Comparison of ENCODE assay signal across 8 cellular contexts in the genomic region with DNA sequence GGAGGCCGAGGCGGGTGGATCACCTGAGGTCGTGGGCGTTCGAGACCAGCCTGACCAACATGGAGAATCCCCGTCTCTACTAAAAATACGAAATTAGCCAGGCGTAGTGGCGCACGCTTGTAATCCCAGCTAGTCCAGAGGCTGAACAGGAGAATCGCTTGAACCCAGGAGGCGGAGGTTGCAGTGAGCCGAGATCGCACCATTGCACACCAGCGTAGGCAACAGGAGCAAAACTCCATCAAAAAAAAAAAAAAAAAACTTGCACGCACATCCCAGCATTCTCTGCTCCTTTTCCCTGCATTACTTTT. TPM values are rescaled to one million over a fixed set of nuclear protein-coding genes. Genes with fewer than 3 reads are reported as not detected.
DNase-seq lines count a peak whose midpoint lies in the region; ATAC-seq and TF ChIP-seq lines count a peak whose summit lies in the region.
"Had no signal": no experiment of that assay in that cellular context is flagged by ENCODE, and none has a peak within 500 bp of the region (broad histone marks: within the 10 kb centered on the region; RNA-seq: fewer than 3 reads in every experiment).

No MANE protein-coding gene starts in this region.

- H3K27me3 ChIP-seq in DOHH2 (ENCODE audit: control insufficient read depth, low read length) (peaks cover 2% of the 10 kb centered on the region; the same call in 1 of the 2 replicates), SU-DHL-6 (ENCODE audit: low read length) (no peaks in the 10 kb centered on the region)

- H3K4me1 ChIP-seq in DOHH2 (ENCODE audit: control insufficient read depth, low read length), result peaks cover 19% of the 10 kb centered on the region

- H3K4me2 ChIP-seq in DOHH2 (ENCODE audit: low read length), result peak overlapping the region; percentile 98
- H3K4me2 ChIP-seq in SU-DHL-6 (ENCODE audit: low read depth, low read length, poor library complexity, severe bottlenecking), result peak overlapping the region; percentile 72

- DNase-seq in glutamatergic neuron, result no peak
- no peak for DNase-seq in stimulated activated naive B cell treated with anti-CD40 and anti-IgM and Interleukin-4, amounts not matched to agents 10 μg/mL and 1 μg/mL and 100 μg/mL, for 72 hours
- no peak for DNase-seq in RPMI8226

- peak overlapping the region; percentile 91; the same call in 1 of the 2 replicates for H3K9ac ChIP-seq in SU-DHL-6 (ENCODE audit: low read length)

- H3K9me3 Mint-ChIP-seq in glutamatergic neuron (ENCODE audit: unreplicated experiment), result peaks cover 6% of the 10 kb centered on the region
- H3K9me3 Mint-ChIP-seq in stimulated activated naive B cell treated with anti-CD40 and anti-IgM and Interleukin-4, amounts not matched to agents 10 μg/mL and 1 μg/mL and 100 μg/mL, for 72 hours, result no peaks in the 10 kb centered on the region

- H3K36me3 Mint-ChIP-seq in glutamatergic neuron (ENCODE audit: unreplicated experiment), result no peaks in the 10 kb centered on the region
- H3K36me3 Mint-ChIP-seq in stimulated activated naive B cell treated with anti-CD40 and anti-IgM and Interleukin-4, amounts not matched to agents 10 μg/mL and 1 μg/mL and 100 μg/mL, for 72 hours, result peaks cover 0 to 15% of the 10 kb centered on the region in 2 donors

- no peaks in the 10 kb centered on the region for H3K9me3 ChIP-seq in DOHH2 (ENCODE audit: control insufficient read depth, insufficient read depth, low read length)
- no peaks in the 10 kb centered on the region for H3K9me3 ChIP-seq in SU-DHL-6 (ENCODE audit: insufficient read depth, low read length)

- no peaks in the 10 kb centered on the region for H3K9me2 ChIP-seq in DOHH2 (replicated peaks; ENCODE audit: control insufficient read depth, low read length)
- no peaks in the 10 kb centered on the region for H3K9me2 ChIP-seq in SU-DHL-6 (replicated peaks; ENCODE audit: insufficient read depth, low read length)

- H3K4me3 Mint-ChIP-seq in glutamatergic neuron (ENCODE audit: unreplicated experiment), result peak overlapping the region; percentile 74
- peak overlapping the region in 1 of 2 donors; percentile 54 for H3K4me3 Mint-ChIP-seq in stimulated activated naive B cell treated with anti-CD40 and anti-IgM and Interleukin-4, amounts not matched to agents 10 μg/mL and 1 μg/mL and 100 μg/mL, for 72 hours

- H3K79me2 ChIP-seq in DOHH2 (ENCODE audit: control insufficient read depth, low read length) (peaks cover 36% of the 10 kb centered on the region), SU-DHL-6 (ENCODE audit: insufficient read depth, low read length) (peaks cover 37% of the 10 kb centered on the region)

- peaks cover 3% of the 10 kb centered on the region for H3K4me1 Mint-ChIP-seq in glutamatergic neuron (ENCODE audit: low read depth, unreplicated experiment)
- peaks cover 10 to 38% of the 10 kb centered on the region in 2 donors for H3K4me1 Mint-ChIP-seq in stimulated activated naive B cell treated with anti-CD40 and anti-IgM and Interleukin-4, amounts not matched to agents 10 μg/mL and 1 μg/mL and 100 μg/mL, for 72 hours

- H3K27ac ChIP-seq in DOHH2 (ENCODE audit: low read depth, low read length), result no peak overlapping the region
- H3K27ac ChIP-seq in SU-DHL-6 (ENCODE audit: low read depth, low read length), result no peak overlapping the region

- peaks cover 4% of the 10 kb centered on the region for H3K27me3 Mint-ChIP-seq in glutamatergic neuron (ENCODE audit: unreplicated experiment)
- H3K27me3 Mint-ChIP-seq in stimulated activated naive B cell treated with anti-CD40 and anti-IgM and Interleukin-4, amounts not matched to agents 10 μg/mL and 1 μg/mL and 100 μg/mL, for 72 hours, result no peaks in the 10 kb centered on the region

- H3K36me3 ChIP-seq in DOHH2 (ENCODE audit: control insufficient read depth, low read length) (no peaks in the 10 kb centered on the region), SU-DHL-6 (ENCODE audit: low read length) (no peaks in the 10 kb centered on the region)

- no peak for ATAC-seq in stimulated activated naive B cell treated with anti-CD40 and anti-IgM and Interleukin-4, amounts not matched to agents 10 μg/mL and 1 μg/mL and 100 μg/mL, for 72 hours (replicated peaks)
- no peak for ATAC-seq in HG03159 (IDR thresholded peaks at IDR 0.05; ENCODE audit: unreplicated experiment)
- ATAC-seq in GM21526 (IDR thresholded peaks at IDR 0.05; ENCODE audit: low FRiP score, unreplicated experiment), result no peak

- peak overlapping the region; percentile 81 for H3K27ac Mint-ChIP-seq in glutamatergic neuron (ENCODE audit: unreplicated experiment)
- H3K27ac Mint-ChIP-seq in stimulated activated naive B cell treated with anti-CD40 and anti-IgM and Interleukin-4, amounts not matched to agents 10 μg/mL and 1 μg/mL and 100 μg/mL, for 72 hours, result peak overlapping the region; percentile 93
- H3K27ac Mint-ChIP-seq: progenitor cell of endocrine pancreas had no signal

- H3K4me3 ChIP-seq in DOHH2 (ENCODE audit: low read length) (peak overlapping the region; percentile 75; the same call in 1 of the 2 replicates), SU-DHL-6 (ENCODE audit: insufficient read depth, low read length, poor library complexity, severe bottlenecking) (no peak overlapping the region)

- peak overlapping the region; percentile 91 for H2AFZ ChIP-seq in SU-DHL-6 (ENCODE audit: low read depth, low read length, severe bottlenecking)

- TF ChIP-seq CTCF in DOHH2 (IDR thresholded peaks at IDR 0.05; ENCODE audit: low read depth, low read length, poor library complexity, severe bottlenecking) (no peak), SU-DHL-6 (IDR thresholded peaks at IDR 0.05; ENCODE audit: insufficient read depth, low read length, poor library complexity, severe bottlenecking) (no peak), glutamatergic neuron (IDR thresholded peaks at IDR 0.05; ENCODE audit: partially characterized antibody, unreplicated experiment) (no peak)

- peaks cover 4% of the 10 kb centered on the region; the same call in 1 of the 2 replicates for H3F3A ChIP-seq in DOHH2 (ENCODE audit: control insufficient read depth, insufficient read depth)
- peaks cover 7% of the 10 kb centered on the region; the same call in 1 of the 2 replicates for H3F3A ChIP-seq in SU-DHL-6 (ENCODE audit: insufficient read depth)

- H4K20me1 ChIP-seq in DOHH2 (ENCODE audit: control insufficient read depth, insufficient read depth, low read depth, low read length), result no peaks in the 10 kb centered on the region
- H4K20me1 ChIP-seq in SU-DHL-6 (ENCODE audit: low read depth, low read length), result no peaks in the 10 kb centered on the region

RNA-seq across cellular contexts. Expression of gene ATL3, which starts 0.9 kb away (rescaled TPM):
- 9.4 TPM for total RNA-seq in glutamatergic neuron (ENCODE audit: unreplicated experiment)

RNA-seq across cellular contexts. Expression of gene RTN3, which starts 9.2 kb away (rescaled TPM):
- 338 TPM for total RNA-seq in glutamatergic neuron (ENCODE audit: unreplicated experiment)

RNA-seq across cellular contexts. Expression of gene PLAAT3, which starts 57.9 kb away (rescaled TPM):
- 43.6 TPM for total RNA-seq in glutamatergic neuron (ENCODE audit: unreplicated experiment)
